Comparison of ENCODE assay signal across 28 cellular contexts in genomic region chr2:88651646-88652045, GRCh38.
"Had no signal": no experiment of that assay in that cellular context is flagged by ENCODE, and none has a peak within 500 bp of the region (broad histone marks: within the 10 kb centered on the region; RNA-seq: fewer than 3 reads in every experiment).

No MANE protein-coding gene starts in this region.

- H2AFZ ChIP-seq: hepatocyte had no signal

- H3K4me1 Mint-ChIP-seq: naive thymus-derived CD8-positive, alpha-beta T cell; nephron progenitor cell; stimulated activated effector memory CD8-positive, alpha-beta T cell treated with anti-CD3 and anti-CD28 coated beads, Interleukin-12 subunit alpha, Interleukin-12 subunit beta, amount 100 ng/mL, for 72 hours had no signal

- H3K27ac ChIP-seq: dorsolateral prefrontal cortex, epithelial cell of prostate, esophagus muscularis mucosa, foreskin keratinocyte, gastroesophageal sphincter, heart left ventricle, hepatocyte, left lung, prostate gland, right atrium auricular region, sigmoid colon, testis, tibial artery, upper lobe of left lung, uterus had no signal

- H3K27ac Mint-ChIP-seq: stimulated activated effector memory CD8-positive, alpha-beta T cell treated with anti-CD3 and anti-CD28 coated beads, Interleukin-12 subunit alpha, Interleukin-12 subunit beta, amount 100 ng/mL, for 72 hours had no signal

- ATAC-seq: foreskin keratinocyte; gastroesophageal sphincter; heart left ventricle; left cardiac atrium; naive thymus-derived CD8-positive, alpha-beta T cell; stimulated activated effector memory CD8-positive, alpha-beta T cell treated with anti-CD3 and anti-CD28 coated beads, Interleukin-12 subunit alpha, Interleukin-12 subunit beta, amount 100 ng/mL, for 72 hours; stimulated activated naive CD8-positive, alpha-beta T cell treated with anti-CD3 and anti-CD28 coated beads, Interleukin-15, Interleukin-2, amounts not matched to agents 100 U/mL and 50 U/mL, for 24 hours had no signal

- H3K36me3 Mint-ChIP-seq: naive thymus-derived CD8-positive, alpha-beta T cell; stimulated activated effector memory CD8-positive, alpha-beta T cell treated with anti-CD3 and anti-CD28 coated beads, Interleukin-12 subunit alpha, Interleukin-12 subunit beta, amount 100 ng/mL, for 72 hours had no signal

- H3K36me3 ChIP-seq: esophagus muscularis mucosa, gastroesophageal sphincter, heart left ventricle, left lung, prostate gland, right atrium auricular region, sigmoid colon, tibial artery, upper lobe of left lung, uterus had no signal

- DNase-seq: dorsolateral prefrontal cortex; effector CD4-positive, alpha-beta T cell; foreskin keratinocyte; heart left ventricle; left cardiac atrium; left lung; mesenchymal stem cell; midbrain; naive thymus-derived CD8-positive, alpha-beta T cell; nephron progenitor cell; nucleus accumbens; sigmoid colon; stimulated activated CD4-positive, alpha-beta T cell treated with anti-CD3 and anti-CD28 coated beads, Interleukin-2, amount 100 ng/mL, for 24 hours; stimulated activated CD4-positive, alpha-beta T cell treated with anti-CD3 and anti-CD28 coated beads, Interleukin-4, amount 100 ng/mL, for 24 hours; stimulated activated naive CD8-positive, alpha-beta T cell treated with anti-CD3 and anti-CD28 coated beads, Interleukin-15, Interleukin-2, amounts not matched to agents 100 U/mL and 50 U/mL, for 24 hours; substantia nigra; testis; tibial artery; upper lobe of left lung; uterus had no signal

- H3K4me1 ChIP-seq: esophagus muscularis mucosa, foreskin keratinocyte, gastroesophageal sphincter, left lung, prostate gland, sigmoid colon, testis, tibial artery, upper lobe of left lung, uterus had no signal

- H3K27me3 ChIP-seq: dorsolateral prefrontal cortex, esophagus muscularis mucosa, foreskin keratinocyte, gastroesophageal sphincter, heart left ventricle, hepatocyte, left lung, right atrium auricular region, sigmoid colon, testis, tibial artery, upper lobe of left lung, uterus had no signal

- H3K79me2 ChIP-seq: hepatocyte had no signal

- H3K4me3 Mint-ChIP-seq: naive thymus-derived CD8-positive, alpha-beta T cell; nephron progenitor cell; stimulated activated effector memory CD8-positive, alpha-beta T cell treated with anti-CD3 and anti-CD28 coated beads, Interleukin-12 subunit alpha, Interleukin-12 subunit beta, amount 100 ng/mL, for 72 hours had no signal

- H3K9me3 ChIP-seq: esophagus muscularis mucosa, gastroesophageal sphincter, heart left ventricle, left lung, prostate gland, right atrium auricular region, sigmoid colon, testis, tibial artery, upper lobe of left lung, uterus had no signal

- H3K4me2 ChIP-seq: hepatocyte had no signal

- H3K9me3 Mint-ChIP-seq: naive thymus-derived CD8-positive, alpha-beta T cell; nephron progenitor cell; stimulated activated effector memory CD8-positive, alpha-beta T cell treated with anti-CD3 and anti-CD28 coated beads, Interleukin-12 subunit alpha, Interleukin-12 subunit beta, amount 100 ng/mL, for 72 hours had no signal

- H3K4me3 ChIP-seq: dorsolateral prefrontal cortex, esophagus muscularis mucosa, gastroesophageal sphincter, heart left ventricle, hepatocyte, left lung, prostate gland, right atrium auricular region, sigmoid colon, testis, tibial artery, upper lobe of left lung, uterus had no signal

- FAIRE-seq: colon had no signal
